Comparison of ENCODE assay signal across 1 cellular context in genomic region chr15:78058401-78058935, GRCh38.
TF ChIP-seq lines count a peak whose summit lies in the region.

No MANE protein-coding gene starts in this region.

TF ChIP-seq in GM23338, 12 proteins besides CTCF, POLR2A, EP300 and RAD21 (continued from another document):
- TF ChIP-seq ZNF462 (CRISPR knock-in tag; IDR thresholded peaks at IDR 0.05) (no peak), JUNB (IDR thresholded peaks at IDR 0.05; ENCODE audit: unreplicated experiment) (no peak), ETS1 (IDR thresholded peaks at IDR 0.05) (no peak), POLR2AphosphoS5 (IDR thresholded peaks at IDR 0.05; ENCODE audit: low read depth) (no peak), CREB1 (CRISPR knock-in tag; IDR thresholded peaks at IDR 0.05; ENCODE audit: low read depth) (no peak), ZNF331 (CRISPR knock-in tag; IDR thresholded peaks at IDR 0.05; ENCODE audit: low read depth) (no peak), ZNF114 (CRISPR knock-in tag; IDR thresholded peaks at IDR 0.05) (no peak), NANOG (IDR thresholded peaks at IDR 0.05; ENCODE audit: borderline replicate concordance) (no peak), STAT1 (IDR thresholded peaks at IDR 0.05; ENCODE audit: unreplicated experiment) (no peak)
